3 cellular contexts compared by ENCODE assay signal in the genomic region with DNA sequence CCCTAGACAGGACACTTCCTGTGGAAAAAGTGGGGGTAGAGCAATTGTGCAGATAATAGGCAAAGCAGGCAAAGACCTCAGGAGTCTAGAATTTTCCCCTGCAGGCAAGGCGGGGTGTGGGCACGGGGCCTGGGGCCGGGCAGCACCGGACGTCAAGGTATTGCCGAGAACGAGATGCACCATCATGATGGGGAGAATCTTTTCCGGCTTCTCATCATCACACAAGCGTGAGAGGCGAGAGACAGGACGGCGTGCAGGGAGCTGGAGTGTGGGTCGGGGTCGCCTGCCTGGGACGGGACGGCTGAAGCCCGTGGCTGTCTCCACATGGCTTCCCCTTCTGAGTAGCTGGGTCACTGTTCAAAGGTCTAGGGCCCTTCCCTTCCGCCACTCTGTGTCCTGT. TPM values are rescaled to one million over a fixed set of nuclear protein-coding genes. Genes with fewer than 3 reads are reported as not detected.
"Had no signal": no experiment of that assay in that cellular context is flagged by ENCODE, and none has a peak within 500 bp of the region (broad histone marks: within the 10 kb centered on the region; RNA-seq: fewer than 3 reads in every experiment).

No MANE protein-coding gene starts in this region.

- DNase-seq: GDM1, GF-D8 had no signal

- H3K4me3 ChIP-seq: GM12878 had no signal

- ATAC-seq: GM12878 had no signal

RNA-seq across cellular contexts. Expression of a gene that starts 44.5 kb away (rescaled TPM):
- total RNA-seq: GM12878 had no signal
- polyA plus RNA-seq: GM12878 had no signal
